Comparison of ENCODE assay signal across 12 cellular contexts in the genomic region with DNA sequence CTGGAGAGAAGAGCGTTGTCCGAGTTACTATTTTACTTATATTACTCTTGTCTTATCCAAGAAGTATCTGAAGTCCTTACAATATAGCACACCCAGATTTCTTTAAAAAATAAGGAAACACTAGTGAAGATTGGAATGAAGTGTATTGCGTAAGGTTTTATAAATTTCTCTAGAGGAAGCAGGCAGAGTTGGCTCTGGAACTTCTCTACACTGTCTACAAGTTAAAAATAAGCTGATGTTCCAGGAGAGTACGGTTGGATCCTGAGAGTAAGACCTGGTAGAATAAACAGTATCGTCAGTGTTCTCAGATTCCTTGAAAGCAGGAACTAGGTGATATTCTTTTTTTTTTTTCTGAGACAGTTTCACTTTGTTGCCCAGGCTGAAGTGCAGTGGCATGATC.
DNase-seq lines count a peak whose midpoint lies in the region; ATAC-seq and TF ChIP-seq lines count a peak whose summit lies in the region.
"Had no signal": no experiment of that assay in that cellular context is flagged by ENCODE, and none has a peak within 500 bp of the region (broad histone marks: within the 10 kb centered on the region; RNA-seq: fewer than 3 reads in every experiment).

No MANE protein-coding gene starts in this region.

- intact Hi-C loops in transverse colon (cut with DNase I; ENCODE audit: low total_unique reads): no loop called here
- intact Hi-C loops in activated T-helper 2 cell treated with anti-CD3 and anti-CD28 coated beads, Interferon-gamma antibody, Interleukin-2, Interleukin-4, amounts not matched to agents 10 μg/mL and 5 μg/mL and 100 μg/mL, durations not matched to agents 14 hours and 24 hours and 36 hours (cut with micrococcal nuclease): no loop called here

- H2AK5ac ChIP-seq in mesenchymal stem cell (ENCODE audit: low read length, severe bottlenecking): no peak overlapping the region

- H4K8ac ChIP-seq in mesenchymal stem cell (ENCODE audit: low read length): no peak overlapping the region

- no peak overlapping the region for H2AFZ ChIP-seq in SK-N-SH (ENCODE audit: low read depth)
- no peak overlapping the region for H2AFZ ChIP-seq in mesenchymal stem cell (ENCODE audit: low read depth, low read length)

- H3K36me3 ChIP-seq in SK-N-SH (replicated peaks in 1 of 2; ENCODE audit: control insufficient read depth in 1 of 2, insufficient read depth in 2 of 2, low read length in 1 of 2): no peaks in the 10 kb centered on the region
- peaks cover 2 to 30% of the 10 kb centered on the region in 2 experiments for H3K36me3 ChIP-seq in mesenchymal stem cell (ENCODE audit: control insufficient read depth in 1 of 2, insufficient read depth in 2 of 2, low read depth in 1 of 2, low read length in 2 of 2)
- H3K36me3 ChIP-seq in transverse colon: peaks cover 0 to 16% (median 0%) of the 10 kb centered on the region in 4 donors

- DNase-seq in SK-N-SH (no peak), fibroblast of pulmonary artery (ENCODE audit: low read depth) (peak; percentile 79), mesenchymal stem cell (peak; percentile 74), transverse colon (no peak), NCI-H1048 (lab: John Stamatoyannopoulos, UW) (no peak), NCI-H1694 treated with DMSO at 0.1 percent for 48 hours (lab: John Stamatoyannopoulos, UW) (no peak)
- DNase-seq in activated T-helper 2 cell treated with anti-CD3 and anti-CD28 coated beads, Interferon-gamma antibody, Interleukin-2, Interleukin-4, amounts not matched to agents 10 μg/mL and 5 μg/mL and 100 μg/mL, durations not matched to agents 14 hours and 24 hours and 36 hours (ENCODE audit: low spot score): no peak
- DNase-seq: effector CD8-positive, alpha-beta T cell; naive B cell had no signal

- H2BK5ac ChIP-seq in mesenchymal stem cell (ENCODE audit: low read depth, low read length, poor library complexity, severe bottlenecking): no peak overlapping the region

- no peak overlapping the region for H3K18ac ChIP-seq in mesenchymal stem cell (ENCODE audit: low read depth in 1 of 2, low read length in 2 of 2)

- H3K27ac ChIP-seq in SK-N-SH (ENCODE audit: low read depth in 2 of 2, low read length in 1 of 2): no peak overlapping the region
- peak overlapping the region; percentile 35 for H3K27ac ChIP-seq in mesenchymal stem cell (ENCODE audit: low read length, poor library complexity, severe bottlenecking)
- H3K27ac ChIP-seq in transverse colon: peak overlapping the region; percentile 59 to 75 (median 74)

- H3K4me3 ChIP-seq in SK-N-SH (ENCODE audit: low read depth in 2 of 2, low read length in 1 of 2) (no peak overlapping the region), fibroblast of pulmonary artery (replicated peaks; ENCODE audit: low read depth, low read length) (no peak overlapping the region), mesenchymal stem cell (ENCODE audit: insufficient read depth in 1 of 2, low read depth in 1 of 2, low read length in 2 of 2) (no peak overlapping the region), transverse colon (no peak overlapping the region)

- in situ Hi-C loops in transverse colon (cut with MboI; ENCODE audit: low pct_ligation_motif_present in 1 of 4, low pct_unique_long_range_greater_than_20kb in 1 of 4, low sequenced_read_pairs in 3 of 4): no loop called here

- H4K20me1 ChIP-seq in SK-N-SH (ENCODE audit: insufficient read depth): no peaks in the 10 kb centered on the region

- no peak overlapping the region for H4K91ac ChIP-seq in mesenchymal stem cell (ENCODE audit: low read length)

- CTCF ChIA-PET in SK-N-SH (lab: Yijun Ruan, JAX): no interaction called here

- H3K79me1 ChIP-seq in mesenchymal stem cell (replicated peaks; ENCODE audit: low read length, poor library complexity, severe bottlenecking): peaks cover 8% of the 10 kb centered on the region

- no peak overlapping the region for H3K4me3 Mint-ChIP-seq in activated T-helper 2 cell treated with anti-CD3 and anti-CD28 coated beads, Interferon-gamma antibody, Interleukin-2, Interleukin-4, amounts not matched to agents 10 μg/mL and 5 μg/mL and 100 μg/mL, durations not matched to agents 14 hours and 24 hours and 36 hours (ENCODE audit: low read depth)
- H3K4me3 Mint-ChIP-seq: naive B cell, type B pancreatic cell, WTC11 had no signal

- TF ChIP-seq CTCF in SK-N-SH (IDR thresholded peaks at IDR 0.05) (no peak), fibroblast of pulmonary artery (IDR thresholded peaks at IDR 0.05; ENCODE audit: low read length, missing control alignments) (no peak), transverse colon (IDR thresholded peaks at IDR 0.05) (no peak)

- H3K9ac ChIP-seq in SK-N-SH (no peak overlapping the region), mesenchymal stem cell (ENCODE audit: low read length) (no peak overlapping the region)

- no peaks in the 10 kb centered on the region for H3K9me2 ChIP-seq in SK-N-SH

- peaks cover 0 to 22% of the 10 kb centered on the region in 2 experiments; a peak in 3 of 4 replicates for H3K4me1 ChIP-seq in SK-N-SH (ENCODE audit: control insufficient read depth in 1 of 2, insufficient read depth in 2 of 2, low read depth in 1 of 2, low read length in 1 of 2)
- H3K4me1 ChIP-seq in mesenchymal stem cell (ENCODE audit: control insufficient read depth, insufficient read depth, low read depth, low read length): peaks cover 4% of the 10 kb centered on the region
- peaks cover 3 to 20% (median 8%) of the 10 kb centered on the region in 4 donors for H3K4me1 ChIP-seq in transverse colon

- no peaks in the 10 kb centered on the region for H3K27me3 Mint-ChIP-seq in activated T-helper 2 cell treated with anti-CD3 and anti-CD28 coated beads, Interferon-gamma antibody, Interleukin-2, Interleukin-4, amounts not matched to agents 10 μg/mL and 5 μg/mL and 100 μg/mL, durations not matched to agents 14 hours and 24 hours and 36 hours (ENCODE audit: low read depth)
- H3K27me3 Mint-ChIP-seq: naive B cell, type B pancreatic cell had no signal

- H3K4me1 Mint-ChIP-seq in activated T-helper 2 cell treated with anti-CD3 and anti-CD28 coated beads, Interferon-gamma antibody, Interleukin-2, Interleukin-4, amounts not matched to agents 10 μg/mL and 5 μg/mL and 100 μg/mL, durations not matched to agents 14 hours and 24 hours and 36 hours (ENCODE audit: low read depth): peaks cover 3% of the 10 kb centered on the region
- H3K4me1 Mint-ChIP-seq: WTC11 had no signal

- TF ChIP-seq RAD21 in SK-N-SH (IDR thresholded peaks at IDR 0.05; ENCODE audit: low read length): no peak

- H3K27me3 ChIP-seq in SK-N-SH (ENCODE audit: insufficient read depth): no peaks in the 10 kb centered on the region
- H3K27me3 ChIP-seq in mesenchymal stem cell (ENCODE audit: control insufficient read depth in 1 of 2, insufficient read depth in 1 of 2, low read length in 2 of 2): no peaks in the 10 kb centered on the region
- no peaks in the 10 kb centered on the region for H3K27me3 ChIP-seq in transverse colon

- POLR2A ChIA-PET in SK-N-SH (lab: Yijun Ruan, JAX): no interaction called here

- no peaks in the 10 kb centered on the region for H3K79me2 ChIP-seq in SK-N-SH (ENCODE audit: insufficient read depth)

- no peaks in the 10 kb centered on the region for H3K9me3 Mint-ChIP-seq in activated T-helper 2 cell treated with anti-CD3 and anti-CD28 coated beads, Interferon-gamma antibody, Interleukin-2, Interleukin-4, amounts not matched to agents 10 μg/mL and 5 μg/mL and 100 μg/mL, durations not matched to agents 14 hours and 24 hours and 36 hours
- H3K9me3 Mint-ChIP-seq: naive B cell, type B pancreatic cell, WTC11 had no signal

- H3K23ac ChIP-seq in mesenchymal stem cell (ENCODE audit: low read length in 2 of 2): no peak overlapping the region

- 83% methylated on average over 5 of the region's 5 CpGs for WGBS in SK-N-SH (ENCODE audit: low lambda C conversion rate)
- WGBS in mesenchymal stem cell: 24% methylated on average over 3 of the region's 5 CpGs
- 37 to 48% methylated on average over 5 of the region's 5 CpGs for WGBS in transverse colon (ENCODE audit: low coverage in 1 of 2), 2 donors

- H3F3A ChIP-seq in SK-N-SH (replicated peaks; ENCODE audit: insufficient read depth): peaks cover 7% of the 10 kb centered on the region

- H2BK120ac ChIP-seq in mesenchymal stem cell (ENCODE audit: low read depth, low read length): no peak overlapping the region

- H3K4me2 ChIP-seq in SK-N-SH: no peak overlapping the region
- H3K4me2 ChIP-seq in mesenchymal stem cell (ENCODE audit: low read length, poor library complexity, severe bottlenecking): no peak overlapping the region

- H3K14ac ChIP-seq in mesenchymal stem cell (ENCODE audit: low read length in 2 of 2): no peak overlapping the region

- no peak overlapping the region for H3K27ac Mint-ChIP-seq in activated T-helper 2 cell treated with anti-CD3 and anti-CD28 coated beads, Interferon-gamma antibody, Interleukin-2, Interleukin-4, amounts not matched to agents 10 μg/mL and 5 μg/mL and 100 μg/mL, durations not matched to agents 14 hours and 24 hours and 36 hours
- H3K27ac Mint-ChIP-seq: type B pancreatic cell, WTC11 had no signal

- TF ChIP-seq EP300 in SK-N-SH (IDR thresholded peaks at IDR 0.05; ENCODE audit: borderline replicate concordance in 1 of 2, low read depth in 1 of 2, low read length in 1 of 2) (no peak), transverse colon (IDR thresholded peaks at IDR 0.05; ENCODE audit: low read depth) (no peak)

- H2BK15ac ChIP-seq in mesenchymal stem cell (ENCODE audit: low read depth, poor library complexity, severe bottlenecking): no peak overlapping the region

- no peaks in the 10 kb centered on the region for H3K9me3 ChIP-seq in SK-N-SH
- H3K9me3 ChIP-seq in mesenchymal stem cell (ENCODE audit: control insufficient read depth, low read length): no peaks in the 10 kb centered on the region
- H3K9me3 ChIP-seq in transverse colon: no peaks in the 10 kb centered on the region

- no peak for TF ChIP-seq POLR2A in transverse colon (IDR thresholded peaks at IDR 0.05)

- H3K4ac ChIP-seq in mesenchymal stem cell (ENCODE audit: low read depth in 1 of 2, low read length in 2 of 2): no peak overlapping the region

- no peak overlapping the region for H2BK12ac ChIP-seq in mesenchymal stem cell (ENCODE audit: low read length in 2 of 2)

- peak; percentile 20; the same call in 1 of the 3 replicates for ATAC-seq in SK-N-SH treated with all-trans-retinoic acid at 6 μM for 48 hours
- ATAC-seq: WTC11 had no signal

- H3K36me3 Mint-ChIP-seq in activated T-helper 2 cell treated with anti-CD3 and anti-CD28 coated beads, Interferon-gamma antibody, Interleukin-2, Interleukin-4, amounts not matched to agents 10 μg/mL and 5 μg/mL and 100 μg/mL, durations not matched to agents 14 hours and 24 hours and 36 hours (ENCODE audit: low read depth): peaks cover 21% of the 10 kb centered on the region

TF ChIP-seq in SK-N-SH treated with all-trans-retinoic acid at 6 μM for 48 hours, 23 proteins besides CTCF, POLR2A, EP300 and RAD21:
- no peak for TF ChIP-seq TOX (CRISPR knock-in tag; IDR thresholded peaks at IDR 0.05; ENCODE audit: borderline replicate concordance)

Comparison
In these comparisons a context has a peak if more than half of its experiments do, and no peak if none do; other contexts are left out.
1. DNase-seq: peak in fibroblast of pulmonary artery (single experiment) and mesenchymal stem cell (single experiment); none in SK-N-SH (single experiment), transverse colon (single experiment), activated T-helper 2 cell treated with anti-CD3 and anti-CD28 coated beads, Interferon-gamma antibody, Interleukin-2, Interleukin-4, amounts not matched to agents 10 μg/mL and 5 μg/mL and 100 μg/mL, durations not matched to agents 14 hours and 24 hours and 36 hours (single experiment), NCI-H1048 (single experiment) and NCI-H1694 treated with DMSO at 0.1 percent for 48 hours (single experiment).
2. H3K27ac ChIP-seq: peak in mesenchymal stem cell (single experiment) and transverse colon (4 of 4); none in SK-N-SH (0 of 2).